9 cellular contexts compared by ENCODE assay signal in the genomic region with DNA sequence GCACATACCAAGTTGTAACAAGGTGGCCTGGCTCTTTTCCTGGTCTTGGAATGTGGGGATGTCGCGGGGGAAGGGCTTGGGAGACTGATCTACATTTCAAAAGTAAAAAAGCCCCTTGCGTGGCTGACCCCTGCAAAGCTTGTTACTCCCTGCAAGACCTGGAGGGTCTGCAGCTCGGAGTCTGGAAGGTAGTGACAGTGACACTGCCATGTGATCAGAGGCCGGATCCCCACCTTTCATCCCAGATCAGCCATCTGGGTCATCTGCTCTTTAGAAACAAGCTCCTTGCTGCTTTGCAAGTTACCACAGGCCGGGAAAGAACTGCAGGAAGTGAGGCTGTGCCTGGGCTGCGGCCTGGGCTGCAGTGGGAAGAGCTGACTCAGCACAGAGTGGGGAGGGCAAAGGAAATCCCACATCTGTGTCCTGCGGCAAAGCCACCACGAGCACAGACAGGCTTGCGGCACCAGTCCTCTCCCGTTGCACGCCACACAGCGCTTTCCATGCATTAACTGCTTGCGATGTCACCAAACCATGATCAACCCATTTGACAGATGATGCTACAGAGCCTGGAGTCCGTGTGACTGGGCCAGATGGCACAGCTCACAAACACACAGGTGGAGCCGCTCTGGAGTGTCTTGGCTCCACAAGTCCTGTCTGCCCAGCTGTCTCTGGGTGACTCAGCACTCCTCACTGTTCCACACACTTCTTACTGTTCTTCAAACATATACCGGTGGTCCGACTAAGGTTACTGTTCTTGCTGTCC.
A peak's percentile ranks its signal among the peaks of the same experiment; 100 is the strongest.
DNase-seq lines count a peak whose midpoint lies in the region; ATAC-seq, FAIRE-seq and TF ChIP-seq lines count a peak whose summit lies in the region.
"Had no signal": no experiment of that assay in that cellular context is flagged by ENCODE, and none has a peak within 500 bp of the region (broad histone marks: within the 10 kb centered on the region; RNA-seq: fewer than 3 reads in every experiment).

No MANE protein-coding gene starts in this region.

- H3K9me3 Mint-ChIP-seq in WTC11 = no peaks in the 10 kb centered on the region; the same call in 1 of the 2 replicates
- no peaks in the 10 kb centered on the region for H3K9me3 Mint-ChIP-seq in natural killer cell treated with Interleukin-12 subunit alpha and Interleukin-12 subunit beta and Interleukin-15 and Interleukin-18, amount 100 ng/mL, for 72 hours

- DNase-seq in BJ (ENCODE audit: low read depth) = peak; percentile 31
- DNase-seq in HTR-8/SVneo (ENCODE audit: insufficient read length, low spot score) = peak; percentile 61
- DNase-seq in WTC11 (ENCODE audit: low spot score) = peak; percentile 40
- DNase-seq in erythroblast (lab: John Stamatoyannopoulos, UW) = peak; percentile 27 to 28
- peak; percentile 86 for DNase-seq in natural killer cell treated with Interleukin-12 subunit alpha and Interleukin-12 subunit beta and Interleukin-15 and Interleukin-18, amount 100 ng/mL, for 72 hours (ENCODE audit: low spot score)

- H3K4me3 Mint-ChIP-seq in WTC11 = no peak overlapping the region
- H3K4me3 Mint-ChIP-seq in natural killer cell treated with Interleukin-12 subunit alpha and Interleukin-12 subunit beta and Interleukin-15 and Interleukin-18, amount 100 ng/mL, for 72 hours = peak overlapping the region; percentile 62

- peak overlapping the region; percentile 78 for H3K27ac Mint-ChIP-seq in WTC11
- peak overlapping the region; percentile 69 to 79 for H3K27ac Mint-ChIP-seq in natural killer cell treated with Interleukin-12 subunit alpha and Interleukin-12 subunit beta and Interleukin-15 and Interleukin-18, amount 100 ng/mL, for 72 hours

- H3K36me3 ChIP-seq in BJ (ENCODE audit: control insufficient read depth, insufficient read depth, low read length) = no peaks in the 10 kb centered on the region

- peaks cover 38% of the 10 kb centered on the region for H3K4me1 Mint-ChIP-seq in WTC11
- peaks cover 27 to 29% of the 10 kb centered on the region in 2 donors for H3K4me1 Mint-ChIP-seq in natural killer cell treated with Interleukin-12 subunit alpha and Interleukin-12 subunit beta and Interleukin-15 and Interleukin-18, amount 100 ng/mL, for 72 hours (ENCODE audit: low read depth in 2 of 2)

- no peak overlapping the region for H3K4me3 ChIP-seq in BJ (ENCODE audit: low read depth, low read length)

- FAIRE-seq in HTR-8/SVneo (lab: Jason Lieb, UNC) = peak; percentile 87
- FAIRE-seq: GM18507 had no signal

- POLR2A ChIA-PET in BJ (lab: Charles Lee) = interaction anchor here (1.2 kb wide), 1 partner anchor 15 kb away, joined by 3 read pairs; no protein-coding TSS in a partner anchor
- POLR2A ChIA-PET in WTC11 (lab: Charles Lee) = interaction anchor here (0.5 to 1.5 kb wide), 6 partner anchors 11 to 98 kb away, joined by 3 to 6 read pairs (median 3); no protein-coding TSS in a partner anchor

- ATAC-seq in WTC11 = peak; percentile 79
- peak; percentile 76 to 90 for ATAC-seq in natural killer cell treated with Interleukin-12 subunit alpha and Interleukin-12 subunit beta and Interleukin-15 and Interleukin-18, amount 100 ng/mL, for 72 hours
- no peak for ATAC-seq in GM19351 (IDR thresholded peaks at IDR 0.05; ENCODE audit: unreplicated experiment)
- ATAC-seq in HG03571 (IDR thresholded peaks at IDR 0.05; ENCODE audit: unreplicated experiment) = no peak
- ATAC-seq in HG03469 (IDR thresholded peaks at IDR 0.05; ENCODE audit: unreplicated experiment) = no peak

- CTCF ChIA-PET in BJ (lab: Yijun Ruan, JAX) = interaction anchor here (0.9 to 1.8 kb wide), 9 partner anchors 10 to 127 kb away, joined by 3 to 6 read pairs (median 4); no protein-coding TSS in a partner anchor
- CTCF ChIA-PET in WTC11 (lab: Charles Lee) = interaction anchor here (0.6 to 3.1 kb wide), 10 partner anchors 11 to 364 kb away, joined by 3 to 14 read pairs (median 7); a partner anchor contains a TSS

- H3K27me3 Mint-ChIP-seq in WTC11 (ENCODE audit: low read depth) = no peaks in the 10 kb centered on the region; the same call in 1 of the 2 replicates
- no peaks in the 10 kb centered on the region for H3K27me3 Mint-ChIP-seq in natural killer cell treated with Interleukin-12 subunit alpha and Interleukin-12 subunit beta and Interleukin-15 and Interleukin-18, amount 100 ng/mL, for 72 hours

- no peaks in the 10 kb centered on the region for H3K27me3 ChIP-seq in BJ (ENCODE audit: control insufficient read depth, insufficient read depth, low read length)

- no peak for TF ChIP-seq CTCF in BJ (IDR thresholded peaks at IDR 0.05; ENCODE audit: insufficient read depth, low read depth, low read length)
- TF ChIP-seq CTCF in WTC11 (IDR thresholded peaks at IDR 0.05) = no peak

- no peak for TF ChIP-seq POLR2A in erythroblast (IDR thresholded peaks at IDR 0.05; ENCODE audit: low read length)

- H3K36me3 Mint-ChIP-seq in WTC11 = no peaks in the 10 kb centered on the region; the same call in 1 of the 2 replicates
- no peaks in the 10 kb centered on the region for H3K36me3 Mint-ChIP-seq in natural killer cell treated with Interleukin-12 subunit alpha and Interleukin-12 subunit beta and Interleukin-15 and Interleukin-18, amount 100 ng/mL, for 72 hours

TF ChIP-seq in WTC11, 78 proteins besides CTCF, POLR2A, EP300 and RAD21:
- TF ChIP-seq OVOL2 (CRISPR knock-in tag; IDR thresholded peaks at IDR 0.05; ENCODE audit: borderline replicate concordance) (no peak), ETV6 (CRISPR knock-in tag; IDR thresholded peaks at IDR 0.05) (peak; percentile 55; the same call in 1 of the 2 replicates), ZNF121 (CRISPR knock-in tag; IDR thresholded peaks at IDR 0.05) (0 out of 2 replicates have a peak, but pooled peaks have one; percentile 7), ZBTB21 (CRISPR knock-in tag; IDR thresholded peaks at IDR 0.05; ENCODE audit: borderline replicate concordance) (0 out of 2 replicates have a peak, but pooled peaks have one; percentile 20), FOXP1 (CRISPR knock-in tag; IDR thresholded peaks at IDR 0.05; ENCODE audit: borderline replicate concordance) (peak; percentile 47; the same call in 1 of the 2 replicates), NFE2L1 (CRISPR knock-in tag; IDR thresholded peaks at IDR 0.05) (peak; percentile 85)
- TF ChIP-seq, protein P1, sequence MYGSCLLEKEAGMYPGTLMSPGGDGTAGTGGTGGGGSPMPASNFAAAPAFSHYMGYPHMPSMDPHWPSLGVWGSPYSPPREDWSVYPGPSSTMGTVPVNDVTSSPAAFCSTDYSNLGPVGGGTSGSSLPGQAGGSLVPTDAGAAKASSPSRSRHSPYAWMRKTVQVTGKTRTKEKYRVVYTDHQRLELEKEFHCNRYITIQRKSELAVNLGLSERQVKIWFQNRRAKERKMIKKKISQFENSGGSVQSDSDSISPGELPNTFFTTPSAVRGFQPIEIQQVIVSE (CRISPR knock-in tag; IDR thresholded peaks at IDR 0.05; ENCODE audit: borderline replicate concordance) = no peak
- TF ChIP-seq, protein P2, sequence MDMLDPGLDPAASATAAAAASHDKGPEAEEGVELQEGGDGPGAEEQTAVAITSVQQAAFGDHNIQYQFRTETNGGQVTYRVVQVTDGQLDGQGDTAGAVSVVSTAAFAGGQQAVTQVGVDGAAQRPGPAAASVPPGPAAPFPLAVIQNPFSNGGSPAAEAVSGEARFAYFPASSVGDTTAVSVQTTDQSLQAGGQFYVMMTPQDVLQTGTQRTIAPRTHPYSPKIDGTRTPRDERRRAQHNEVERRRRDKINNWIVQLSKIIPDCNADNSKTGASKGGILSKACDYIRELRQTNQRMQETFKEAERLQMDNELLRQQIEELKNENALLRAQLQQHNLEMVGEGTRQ (CRISPR knock-in tag; IDR thresholded peaks at IDR 0.05) = peak; percentile 36; the same call in 1 of the 2 replicates
- TF ChIP-seq, protein P3, sequence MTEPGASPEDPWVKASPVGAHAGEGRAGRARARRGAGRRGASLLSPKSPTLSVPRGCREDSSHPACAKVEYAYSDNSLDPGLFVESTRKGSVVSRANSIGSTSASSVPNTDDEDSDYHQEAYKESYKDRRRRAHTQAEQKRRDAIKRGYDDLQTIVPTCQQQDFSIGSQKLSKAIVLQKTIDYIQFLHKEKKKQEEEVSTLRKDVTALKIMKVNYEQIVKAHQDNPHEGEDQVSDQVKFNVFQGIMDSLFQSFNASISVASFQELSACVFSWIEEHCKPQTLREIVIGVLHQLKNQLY (CRISPR knock-in tag; IDR thresholded peaks at IDR 0.05) = no peak
- TF ChIP-seq, protein P4, sequence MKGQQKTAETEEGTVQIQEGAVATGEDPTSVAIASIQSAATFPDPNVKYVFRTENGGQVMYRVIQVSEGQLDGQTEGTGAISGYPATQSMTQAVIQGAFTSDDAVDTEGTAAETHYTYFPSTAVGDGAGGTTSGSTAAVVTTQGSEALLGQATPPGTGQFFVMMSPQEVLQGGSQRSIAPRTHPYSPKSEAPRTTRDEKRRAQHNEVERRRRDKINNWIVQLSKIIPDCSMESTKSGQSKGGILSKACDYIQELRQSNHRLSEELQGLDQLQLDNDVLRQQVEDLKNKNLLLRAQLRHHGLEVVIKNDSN (CRISPR knock-in tag; IDR thresholded peaks at IDR 0.05) = peak; percentile 33; the same call in 1 of the 2 replicates
TF ChIP-seq in WTC11: peak in this region for 7.

Comparison
In these comparisons a context has a peak if more than half of its experiments do, and no peak if none do; other contexts are left out.
1. DNase-seq: peak in every context shown above with its lines; median percentile 86 in natural killer cell treated with Interleukin-12 subunit alpha and Interleukin-12 subunit beta and Interleukin-15 and Interleukin-18, amount 100 ng/mL, for 72 hours; 61 in HTR-8/SVneo; 40 in WTC11; 31 in BJ; 28 in erythroblast.
2. ATAC-seq: peak in WTC11 (single experiment) and natural killer cell treated with Interleukin-12 subunit alpha and Interleukin-12 subunit beta and Interleukin-15 and Interleukin-18, amount 100 ng/mL, for 72 hours (2 of 2); none in GM19351 (single experiment), HG03571 (single experiment) and HG03469 (single experiment).